Comparison of ENCODE assay signal across 1 cellular context in the genomic region with DNA sequence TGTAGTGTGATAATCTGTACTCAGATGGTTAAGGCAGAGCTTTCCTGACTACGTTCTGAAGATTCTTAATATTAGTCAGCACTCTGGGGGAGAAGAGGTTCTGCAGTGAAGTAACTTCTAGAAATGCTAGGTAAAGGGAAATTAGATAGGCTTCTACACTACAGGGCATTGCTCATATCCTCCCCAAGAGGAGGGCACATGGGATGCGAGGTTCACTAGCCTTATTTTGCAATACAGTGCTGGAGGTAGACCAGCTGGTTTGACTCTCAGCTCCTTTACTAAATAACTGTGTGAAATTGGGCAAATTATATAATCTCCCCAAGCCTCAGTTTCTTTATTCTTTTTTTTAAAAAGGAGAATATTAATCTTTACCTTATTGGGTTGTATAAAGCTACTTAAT.
TF ChIP-seq lines count a peak whose summit lies in the region.

No MANE protein-coding gene starts in this region.

TF ChIP-seq in HepG2, 621 proteins besides CTCF, POLR2A, EP300 and RAD21 (continued from another document):
- TF ChIP-seq, protein P1, sequence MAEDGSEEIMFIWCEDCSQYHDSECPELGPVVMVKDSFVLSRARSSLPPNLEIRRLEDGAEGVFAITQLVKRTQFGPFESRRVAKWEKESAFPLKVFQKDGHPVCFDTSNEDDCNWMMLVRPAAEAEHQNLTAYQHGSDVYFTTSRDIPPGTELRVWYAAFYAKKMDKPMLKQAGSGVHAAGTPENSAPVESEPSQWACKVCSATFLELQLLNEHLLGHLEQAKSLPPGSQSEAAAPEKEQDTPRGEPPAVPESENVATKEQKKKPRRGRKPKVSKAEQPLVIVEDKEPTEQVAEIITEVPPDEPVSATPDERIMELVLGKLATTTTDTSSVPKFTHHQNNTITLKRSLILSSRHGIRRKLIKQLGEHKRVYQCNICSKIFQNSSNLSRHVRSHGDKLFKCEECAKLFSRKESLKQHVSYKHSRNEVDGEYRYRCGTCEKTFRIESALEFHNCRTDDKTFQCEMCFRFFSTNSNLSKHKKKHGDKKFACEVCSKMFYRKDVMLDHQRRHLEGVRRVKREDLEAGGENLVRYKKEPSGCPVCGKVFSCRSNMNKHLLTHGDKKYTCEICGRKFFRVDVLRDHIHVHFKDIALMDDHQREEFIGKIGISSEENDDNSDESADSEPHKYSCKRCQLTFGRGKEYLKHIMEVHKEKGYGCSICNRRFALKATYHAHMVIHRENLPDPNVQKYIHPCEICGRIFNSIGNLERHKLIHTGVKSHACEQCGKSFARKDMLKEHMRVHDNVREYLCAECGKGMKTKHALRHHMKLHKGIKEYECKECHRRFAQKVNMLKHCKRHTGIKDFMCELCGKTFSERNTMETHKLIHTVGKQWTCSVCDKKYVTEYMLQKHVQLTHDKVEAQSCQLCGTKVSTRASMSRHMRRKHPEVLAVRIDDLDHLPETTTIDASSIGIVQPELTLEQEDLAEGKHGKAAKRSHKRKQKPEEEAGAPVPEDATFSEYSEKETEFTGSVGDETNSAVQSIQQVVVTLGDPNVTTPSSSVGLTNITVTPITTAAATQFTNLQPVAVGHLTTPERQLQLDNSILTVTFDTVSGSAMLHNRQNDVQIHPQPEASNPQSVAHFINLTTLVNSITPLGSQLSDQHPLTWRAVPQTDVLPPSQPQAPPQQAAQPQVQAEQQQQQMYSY (CRISPR knock-in tag; IDR thresholded peaks at IDR 0.05), result no peak
- no peak for TF ChIP-seq ZNF816 (CRISPR knock-in tag; IDR thresholded peaks at IDR 0.05; ENCODE audit: borderline replicate concordance)
- no peak for TF ChIP-seq HIC2 (CRISPR knock-in tag; IDR thresholded peaks at IDR 0.05; ENCODE audit: low read depth)
- no peak for TF ChIP-seq ZMAT3 (CRISPR knock-in tag; conservative IDR thresholded peaks at IDR 0.05)
- no peak for TF ChIP-seq ZNF10 (CRISPR knock-in tag; IDR thresholded peaks at IDR 0.05; ENCODE audit: borderline replicate concordance, low read depth)
- no peak for TF ChIP-seq KLF13 (CRISPR knock-in tag; IDR thresholded peaks at IDR 0.05)
- TF ChIP-seq ZNF772 (CRISPR knock-in tag; IDR thresholded peaks at IDR 0.05), result no peak
- no peak for TF ChIP-seq NFE2 (CRISPR knock-in tag; IDR thresholded peaks at IDR 0.05)
- no peak for TF ChIP-seq NCOA2 (CRISPR knock-in tag; IDR thresholded peaks at IDR 0.05)
- no peak for TF ChIP-seq ZNF274 (CRISPR knock-in tag; IDR thresholded peaks at IDR 0.05)
- no peak for TF ChIP-seq SMAD9 (CRISPR knock-in tag; IDR thresholded peaks at IDR 0.05)
